In the genomic region with DNA sequence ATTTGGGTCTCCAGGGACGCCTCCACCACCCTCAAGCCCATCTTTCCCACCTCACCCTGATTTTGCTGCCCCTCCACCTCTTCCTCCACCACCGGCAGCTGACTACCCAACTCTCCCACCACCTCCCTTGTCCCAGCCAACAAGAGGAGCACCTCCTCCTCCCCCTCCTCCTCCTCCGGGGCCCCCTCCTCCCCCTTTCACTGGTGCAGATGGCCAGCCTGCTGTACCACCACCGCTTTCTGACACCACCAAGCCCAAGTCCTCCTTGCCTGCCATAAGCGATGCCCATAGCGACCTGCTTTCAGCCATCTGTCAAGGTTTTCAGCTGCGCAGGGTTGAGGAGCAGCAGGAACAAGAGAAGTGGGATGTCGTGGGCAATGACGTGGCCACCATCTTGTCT, we compare ENCODE assay signal across 7 cellular contexts.
"Had no signal": no experiment of that assay in that cellular context is flagged by ENCODE, and none has a peak within 500 bp of the region (broad histone marks: within the 10 kb centered on the region; RNA-seq: fewer than 3 reads in every experiment).

No MANE protein-coding gene starts in this region.

- H3K4me2 ChIP-seq: KMS-11 had no signal

- FAIRE-seq: HepG2 had no signal

- ATAC-seq: HepG2 had no signal

- DNase-seq: IMR-90, Karpas-422, KBM-7, KG1 had no signal

- H3K27ac ChIP-seq: HL-60, KMS-11 had no signal

- H3K9ac ChIP-seq: KMS-11 had no signal
